ENCODE assay signal across 9 cellular contexts in the genomic region with DNA sequence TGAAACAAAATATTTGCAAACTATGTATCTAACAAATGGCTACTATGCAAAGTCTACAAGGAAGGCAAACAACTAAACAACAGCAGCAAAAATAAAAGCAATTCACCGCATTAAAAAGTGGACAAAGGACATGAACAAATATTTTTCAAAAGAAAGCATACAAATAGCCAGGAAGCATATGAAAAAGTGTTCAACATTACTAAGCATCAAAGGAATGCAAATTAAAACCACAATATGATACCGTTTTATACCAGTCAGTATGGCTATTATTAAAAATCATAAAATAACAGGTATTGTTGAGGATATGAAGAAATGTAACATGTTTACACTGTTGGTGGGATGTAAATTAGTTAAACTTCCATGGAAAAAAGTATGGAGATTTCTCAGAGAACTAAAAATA.
"Had no signal": no experiment of that assay in that cellular context is flagged by ENCODE, and none has a peak within 500 bp of the region (broad histone marks: within the 10 kb centered on the region; RNA-seq: fewer than 3 reads in every experiment).

No MANE protein-coding gene starts in this region.

- DNase-seq: GM23248, GOT3, H7, H9, HCEC 1CT, HFFc6 had no signal

- H3K4me3 ChIP-seq: GM23248, GM23338, HAP-1 had no signal

- ATAC-seq: GM23338, HCT116 had no signal

- H3K4me2 ChIP-seq: GM23338 had no signal

- H3K9ac ChIP-seq: GM23248 had no signal

- H3K36me3 ChIP-seq: HAP-1 had no signal

- H3K9me3 ChIP-seq: HAP-1 had no signal

- H3K4me1 ChIP-seq: HAP-1 had no signal

- H3K27ac ChIP-seq: GM23248 had no signal

- H2AFZ ChIP-seq: GM23248, GM23338 had no signal
